Comparison of ENCODE assay signal across 25 cellular contexts in the genomic region with DNA sequence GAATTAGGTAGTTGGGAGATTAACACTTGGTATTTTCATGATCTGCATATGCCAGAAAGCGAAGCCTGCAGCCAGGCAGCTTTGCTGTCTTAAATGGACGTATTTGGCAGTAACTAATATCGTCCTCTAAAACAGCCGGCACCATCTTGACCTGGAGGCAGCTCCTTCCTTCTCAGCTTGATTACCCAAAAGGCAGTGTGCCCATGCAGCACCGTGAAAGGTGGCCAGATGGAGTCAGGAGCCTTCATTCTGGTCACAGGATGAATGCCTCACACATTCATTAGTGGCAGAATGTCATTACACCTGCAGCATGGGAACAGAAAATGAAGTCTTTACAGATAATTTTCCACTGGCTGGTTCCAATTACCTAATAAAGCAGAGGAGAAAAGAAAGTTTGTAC. TPM values are rescaled to one million over a fixed set of nuclear protein-coding genes. Genes with fewer than 3 reads are reported as not detected.
"Had no signal": no experiment of that assay in that cellular context is flagged by ENCODE, and none has a peak within 500 bp of the region (broad histone marks: within the 10 kb centered on the region; RNA-seq: fewer than 3 reads in every experiment).

No MANE protein-coding gene starts in this region.

- ATAC-seq: effector memory CD8-positive, alpha-beta T cell; left ventricle myocardium superior; lower lobe of right lung; natural killer cell; sciatic nerve; stimulated activated effector memory CD8-positive, alpha-beta T cell treated with anti-CD3 and anti-CD28 coated beads, Interleukin-12 subunit alpha, Interleukin-12 subunit beta, amount 100 ng/mL, for 72 hours had no signal

- H3K4me1 ChIP-seq: parathyroid adenoma, prostate gland, testis had no signal

- H3K4me1 Mint-ChIP-seq: memory B cell; natural killer cell; stimulated activated effector memory CD8-positive, alpha-beta T cell treated with anti-CD3 and anti-CD28 coated beads, Interleukin-12 subunit alpha, Interleukin-12 subunit beta, amount 100 ng/mL, for 72 hours had no signal

- H3K4me2 ChIP-seq: smooth muscle cell had no signal

- H2AFZ ChIP-seq: parathyroid adenoma had no signal

- H3K9me3 Mint-ChIP-seq: effector memory CD8-positive, alpha-beta T cell; memory B cell; natural killer cell; type B pancreatic cell had no signal

- H3K27ac Mint-ChIP-seq: effector memory CD8-positive, alpha-beta T cell; natural killer cell; stimulated activated effector memory CD8-positive, alpha-beta T cell treated with anti-CD3 and anti-CD28 coated beads, Interleukin-12 subunit alpha, Interleukin-12 subunit beta, amount 100 ng/mL, for 72 hours; type B pancreatic cell had no signal

- H3K79me2 ChIP-seq: parathyroid adenoma had no signal

- DNase-seq: cortex of kidney; effector memory CD8-positive, alpha-beta T cell; erythroblast; esophagus squamous epithelium; hypothalamus; left ventricle myocardium superior; lower lobe of right lung; natural killer cell; occipital lobe; stimulated activated CD4-positive, alpha-beta T cell treated with anti-CD3 and anti-CD28 coated beads, Interleukin-12 subunit alpha, Interleukin-12 subunit beta, amount 100 ng/mL, for 4 hours; stimulated activated CD4-positive, alpha-beta T cell treated with anti-CD3 and anti-CD28 coated beads, Interleukin-1b, Interleukin-23, amount 100 ng/mL, for 48 hours; stimulated activated CD4-positive, alpha-beta T cell treated with anti-CD3 and anti-CD28 coated beads, Interleukin-4, amount 100 ng/mL, for 1 hour; stimulated activated naive CD4-positive, alpha-beta T cell treated with Interleukin-2 at 50 U/mL for 16 hours; stomach; testis; tibial artery had no signal

- H3K4me3 ChIP-seq: esophagus squamous epithelium, lower lobe of right lung, prostate gland, right atrium auricular region, smooth muscle cell, stomach, testis, tibial artery had no signal

- H3K27me3 ChIP-seq: right atrium auricular region, stomach, testis, tibial artery had no signal

- H3K36me3 Mint-ChIP-seq: memory B cell; natural killer cell; stimulated activated effector memory CD8-positive, alpha-beta T cell treated with anti-CD3 and anti-CD28 coated beads, Interleukin-12 subunit alpha, Interleukin-12 subunit beta, amount 100 ng/mL, for 72 hours; type B pancreatic cell had no signal

- H3K4me3 Mint-ChIP-seq: effector memory CD8-positive, alpha-beta T cell; memory B cell; natural killer cell; stimulated activated effector memory CD8-positive, alpha-beta T cell treated with anti-CD3 and anti-CD28 coated beads, Interleukin-12 subunit alpha, Interleukin-12 subunit beta, amount 100 ng/mL, for 72 hours; type B pancreatic cell had no signal

- H3K27ac ChIP-seq: esophagus squamous epithelium, lower lobe of right lung, parathyroid adenoma, prostate gland, right atrium auricular region, stomach, testis, tibial artery had no signal

- H3K36me3 ChIP-seq: esophagus squamous epithelium, lower lobe of right lung, prostate gland, right atrium auricular region, stomach, tibial artery had no signal

RNA-seq across cellular contexts. Expression of a gene that starts 59.0 kb away (rescaled TPM):
- polyA plus RNA-seq: neural cell had no signal
